In genomic region chr10:11533328-11533781, GRCh38 we compare ENCODE assay signal across 11 cellular contexts.
DNase-seq lines count a peak whose midpoint lies in the region; ATAC-seq, FAIRE-seq and TF ChIP-seq lines count a peak whose summit lies in the region.
"Had no signal": no experiment of that assay in that cellular context is flagged by ENCODE, and none has a peak within 500 bp of the region (broad histone marks: within the 10 kb centered on the region; RNA-seq: fewer than 3 reads in every experiment).

No MANE protein-coding gene starts in this region.

- H3K4me3 ChIP-seq in BJ (ENCODE audit: low read depth, low read length) (no peak overlapping the region), brain microvascular endothelial cell (ENCODE audit: low read depth, low read length) (no peak overlapping the region), HepG2 (replicated peaks in 1 of 3; ENCODE audit: insufficient read depth in 1 of 3, low read depth in 2 of 3, low read length in 3 of 3) (no peak overlapping the region)

- TF ChIP-seq EP300 in HepG2 (IDR thresholded peaks at IDR 0.05; ENCODE audit: low read depth in 2 of 2, low read length in 2 of 2), result peak in 1 of 2 experiments; percentile 47; a peak in 1 of 4 replicates
- no peak for TF ChIP-seq EP300 in HepG2 (CRISPR knock-in tag; IDR thresholded peaks at IDR 0.05; ENCODE audit: borderline replicate concordance)

- H3K36me3 ChIP-seq in BJ (ENCODE audit: control insufficient read depth, insufficient read depth, low read length) (no peaks in the 10 kb centered on the region), brain microvascular endothelial cell (replicated peaks) (no peaks in the 10 kb centered on the region), HepG2 (replicated peaks in 1 of 2; ENCODE audit: control insufficient read depth in 1 of 2, insufficient read depth in 2 of 2, low read length in 2 of 2) (no peaks in the 10 kb centered on the region)

- POLR2A ChIA-PET in BJ (lab: Charles Lee) (no interaction called here), HepG2 (lab: Yijun Ruan, JAX) (no interaction called here)

- no peaks in the 10 kb centered on the region; the same call in 1 of the 2 replicates for H4K20me1 ChIP-seq in HepG2 (ENCODE audit: insufficient read depth, low read length)

- no peaks in the 10 kb centered on the region for H3K9me3 ChIP-seq in HepG2 (ENCODE audit: low read length)

- H3K4me3 Mint-ChIP-seq in HFFc6, result no peak overlapping the region
- H3K4me3 Mint-ChIP-seq: activated T-cell treated with anti-CD3 and anti-CD28 coated beads, Interleukin-2, amount 50 U/mL, for 72 hours had no signal

- peak; percentile 43 for TF ChIP-seq CTCF in BJ (IDR thresholded peaks at IDR 0.05; ENCODE audit: insufficient read depth, low read depth, low read length)
- peak; percentile 53 for TF ChIP-seq CTCF in HFFc6 (IDR thresholded peaks at IDR 0.05)
- peak; percentile 73 for TF ChIP-seq CTCF in brain microvascular endothelial cell (IDR thresholded peaks at IDR 0.05; ENCODE audit: low read depth, low read length, missing control alignments)
- no peak for TF ChIP-seq CTCF in HepG2 (CRISPR knock-in tag; IDR thresholded peaks at IDR 0.05)

- no TSS peak for BruUV-seq in HepG2 (replicated peaks; lab: Mats Ljungman, UMichigan)

- H3K4me2 ChIP-seq in HepG2 (ENCODE audit: low read depth, low read length), result peak overlapping the region; percentile 16; the same call in 1 of the 2 replicates

- H3K4me1 ChIP-seq in HepG2 (ENCODE audit: insufficient read depth, low read length), result peaks cover 45% of the 10 kb centered on the region

- H3K27ac Mint-ChIP-seq in HFFc6, result no peak overlapping the region
- H3K27ac Mint-ChIP-seq: activated T-cell treated with anti-CD3 and anti-CD28 coated beads, Interleukin-2, amount 50 U/mL, for 72 hours had no signal

- peaks cover 87% of the 10 kb centered on the region for H3K79me2 ChIP-seq in HepG2 (ENCODE audit: insufficient read depth, low read length)

- no peak overlapping the region for H3K9ac ChIP-seq in HepG2 (ENCODE audit: insufficient read depth, low read depth, low read length)

- H3K27me3 Mint-ChIP-seq in HFFc6 (ENCODE audit: insufficient read depth), result no peaks in the 10 kb centered on the region; the same call in 1 of the 2 replicates

- peak; percentile 67 for FAIRE-seq in HepG2 (lab: Jason Lieb, UNC)

- no peaks in the 10 kb centered on the region for H3K9me3 Mint-ChIP-seq in HFFc6
- H3K9me3 Mint-ChIP-seq: activated T-cell treated with anti-CD3 and anti-CD28 coated beads, Interleukin-2, amount 50 U/mL, for 72 hours had no signal

- TF ChIP-seq RAD21 in HepG2 (CRISPR knock-in tag; IDR thresholded peaks at IDR 0.05), result no peak

- no peak overlapping the region for H3K27ac ChIP-seq in brain microvascular endothelial cell
- peak overlapping the region; percentile 23 for H3K27ac ChIP-seq in HepG2 (ENCODE audit: extremely low read length, insufficient read depth, low read length)

- DNase-seq in BJ (ENCODE audit: low read depth) (no peak), HFFc6 (no peak), brain microvascular endothelial cell (no peak), HepG2 (ENCODE audit: low spot score) (peak; percentile 46), OCI-M2 (lab: John Stamatoyannopoulos, UW; ENCODE audit: unreplicated experiment) (no peak), hypothalamus (lab: John Stamatoyannopoulos, UW) (no peak), pons (ENCODE audit: low spot score) (no peak)
- DNase-seq in activated naive CD4-positive, alpha-beta T cell treated with anti-CD3 and anti-CD28 coated beads, Interleukin-2, amount 50 U/mL, for 16 hours, result no peak
- DNase-seq: activated T-cell treated with anti-CD3 and anti-CD28 coated beads, Interleukin-2, amount 50 U/mL, for 72 hours; NCI-H526 treated with DMSO at 0.1 percent for 48 hours; stimulated activated CD4-positive, alpha-beta T cell treated with anti-CD3 and anti-CD28 coated beads, Interleukin-4, amount 100 ng/mL, for 1 hour had no signal

- no peak overlapping the region for H2AFZ ChIP-seq in HepG2 (ENCODE audit: low read length)

- CTCF ChIA-PET in BJ (lab: Yijun Ruan, JAX) (interaction anchor here (0.8 to 1.5 kb wide), 3 partner anchors 15 to 60 kb away, joined by 3 to 8 read pairs (median 3); no protein-coding TSS in a partner anchor), HepG2 (lab: Yijun Ruan, JAX; ENCODE audit: low intra/inter-chr PET ratio, low total read pairs) (no interaction called here)

- TF ChIP-seq POLR2A in HepG2 (IDR thresholded peaks at IDR 0.05; ENCODE audit: insufficient read depth in 1 of 2, low read depth in 2 of 2, low read length in 2 of 2), result no peak

- H3K4me1 Mint-ChIP-seq in HFFc6 (ENCODE audit: low read depth), result peaks cover 27% of the 10 kb centered on the region

- H3K27me3 ChIP-seq in BJ (ENCODE audit: control insufficient read depth, insufficient read depth, low read length) (no peaks in the 10 kb centered on the region), brain microvascular endothelial cell (replicated peaks) (no peaks in the 10 kb centered on the region), HepG2 (ENCODE audit: control insufficient read depth in 1 of 2, insufficient read depth in 2 of 2, low read length in 2 of 2) (no peaks in the 10 kb centered on the region)

- in situ Hi-C loops in brain microvascular endothelial cell (cut with HindIII; ENCODE audit: low pct_ligation_motif_present, low sequenced_read_pairs) (no loop called here), HepG2 (cut with HindIII; ENCODE audit: extremely low pct_ligation_motif_present, low pct_unique_long_range_greater_than_20kb) (no loop called here)

- no peaks in the 10 kb centered on the region for H3K36me3 Mint-ChIP-seq in HFFc6 (ENCODE audit: low read depth)

- peak; percentile 73 for ATAC-seq in HepG2
- ATAC-seq: activated T-cell treated with anti-CD3 and anti-CD28 coated beads, Interleukin-2, amount 50 U/mL, for 72 hours had no signal

- intact Hi-C loops in HepG2 (cut with micrococcal nuclease; ENCODE audit: unreplicated experiment), result no loop called here

TF ChIP-seq in HepG2, 621 proteins besides CTCF, POLR2A, EP300 and RAD21 (continues in another document):
- no peak for TF ChIP-seq KAT8 (CRISPR knock-in tag; IDR thresholded peaks at IDR 0.05)
- TF ChIP-seq HNF4A (CRISPR knock-in tag; IDR thresholded peaks at IDR 0.05), result peak; percentile 66
- TF ChIP-seq MATR3 (CRISPR knock-in tag; IDR thresholded peaks at IDR 0.05), result no peak
- no peak for TF ChIP-seq HCFC1 (IDR thresholded peaks at IDR 0.05; ENCODE audit: low read depth, low read length)
- no peak for TF ChIP-seq FOXA1 (IDR thresholded peaks at IDR 0.05)
- 0 out of 2 replicates have a peak, but pooled peaks have one; percentile 11 for TF ChIP-seq FOXA1 (CRISPR knock-in tag; IDR thresholded peaks at IDR 0.05)
- 0 out of 2 replicates have a peak, but pooled peaks have one; percentile 9 for TF ChIP-seq ZGPAT (CRISPR knock-in tag; IDR thresholded peaks at IDR 0.05)
- TF ChIP-seq ZNF549 (CRISPR knock-in tag; IDR thresholded peaks at IDR 0.05), result no peak
- TF ChIP-seq GATAD2A (CRISPR knock-in tag; IDR thresholded peaks at IDR 0.05), result peak; percentile 67
- TF ChIP-seq ZBTB33 (CRISPR knock-in tag; IDR thresholded peaks at IDR 0.05), result 0 out of 2 replicates have a peak, but pooled peaks have one; percentile 10
- TF ChIP-seq RBM22 (optimal IDR thresholded peaks at IDR 0.05; ENCODE audit: low read length), result peak; percentile 28
- peak; percentile 33; the same call in 1 of the 2 replicates for TF ChIP-seq HMG20A (CRISPR knock-in tag; IDR thresholded peaks at IDR 0.05; ENCODE audit: borderline replicate concordance)
- peak; percentile 38; the same call in 1 of the 2 replicates for TF ChIP-seq NR2F6 (IDR thresholded peaks at IDR 0.05)
- TF ChIP-seq NR2F6 (CRISPR knock-in tag; IDR thresholded peaks at IDR 0.05), result peak; percentile 27; the same call in 1 of the 2 replicates
- TF ChIP-seq FOSL2 (CRISPR knock-in tag; IDR thresholded peaks at IDR 0.05), result 0 out of 2 replicates have a peak, but pooled peaks have one; percentile 20
- peak; percentile 80 for TF ChIP-seq CEBPG (CRISPR knock-in tag; IDR thresholded peaks at IDR 0.05)
- peak; percentile 20; the same call in 1 of the 2 replicates for TF ChIP-seq SALL1 (CRISPR knock-in tag; IDR thresholded peaks at IDR 0.05)
